1 cellular context compared by ENCODE assay signal in the genomic region with DNA sequence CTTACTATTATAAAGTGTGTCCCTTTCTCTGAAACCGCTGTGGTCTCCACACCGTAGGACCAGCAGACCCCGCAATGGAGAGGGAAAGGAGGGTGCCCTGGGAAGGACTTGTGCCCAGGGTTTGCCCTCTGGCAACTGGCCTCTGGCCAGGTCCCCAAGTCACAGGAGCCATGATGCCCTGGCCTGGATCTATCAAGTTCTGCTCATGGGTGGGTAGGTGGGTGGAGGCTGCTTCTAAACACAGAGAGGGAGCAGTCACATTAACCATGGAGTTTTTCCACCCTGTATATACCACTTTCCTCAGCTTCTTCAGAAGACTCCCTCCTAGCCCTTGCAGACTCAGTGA.
TF ChIP-seq lines count a peak whose summit lies in the region.

No MANE protein-coding gene starts in this region.

TF ChIP-seq in HepG2, 621 proteins besides CTCF, POLR2A, EP300 and RAD21:
- TF ChIP-seq ZNF776 (CRISPR knock-in tag; IDR thresholded peaks at IDR 0.05) (peak; percentile 51; the same call in 1 of the 2 replicates), EZH2 (conservative IDR thresholded peaks at IDR 0.05; ENCODE audit: low read depth, low read length) (0 out of 2 replicates have a peak, but pooled peaks have one; percentile 28), HOXA9 (CRISPR knock-in tag; IDR thresholded peaks at IDR 0.05; ENCODE audit: borderline replicate concordance) (no peak), ZFX (CRISPR knock-in tag; IDR thresholded peaks at IDR 0.05; ENCODE audit: low read depth) (0 out of 2 replicates have a peak, but pooled peaks have one; percentile 13)
